8 cellular contexts compared by ENCODE assay signal in genomic region chr1:20487236-20487590, GRCh38. TPM values are rescaled to one million over a fixed set of nuclear protein-coding genes. Genes with fewer than 3 reads are reported as not detected.
DNase-seq lines count a peak whose midpoint lies in the region; ATAC-seq and TF ChIP-seq lines count a peak whose summit lies in the region.

No MANE protein-coding gene starts in this region.

- peaks cover 10% of the 10 kb centered on the region for H3K4me1 Mint-ChIP-seq in stimulated activated naive CD8-positive, alpha-beta T cell treated with anti-CD3 and anti-CD28 coated beads, Interleukin-15, Interleukin-2, amounts not matched to agents 100 ng/mL and 50 ng/mL, for 24 hours (ENCODE audit: low read depth)
- H3K4me1 Mint-ChIP-seq in memory B cell: peaks cover 19% of the 10 kb centered on the region

- peak overlapping the region; percentile 54 for H3K4me3 Mint-ChIP-seq in stimulated activated naive CD8-positive, alpha-beta T cell treated with anti-CD3 and anti-CD28 coated beads, Interleukin-15, Interleukin-2, amounts not matched to agents 100 ng/mL and 50 ng/mL, for 24 hours
- H3K4me3 Mint-ChIP-seq in memory B cell: peak overlapping the region; percentile 73

- intact Hi-C loops in posterior vena cava (cut with DNase I): loop anchor here in 1 of 2 donors (5.0 kb wide), 1 partner anchor 275 kb away; no protein-coding TSS in a partner anchor

- H3K27ac Mint-ChIP-seq in stimulated activated naive CD8-positive, alpha-beta T cell treated with anti-CD3 and anti-CD28 coated beads, Interleukin-15, Interleukin-2, amounts not matched to agents 100 ng/mL and 50 ng/mL, for 24 hours: no peak overlapping the region
- H3K27ac Mint-ChIP-seq in memory B cell: peak overlapping the region; percentile 13

- DNase-seq in stimulated activated naive CD8-positive, alpha-beta T cell treated with anti-CD3 and anti-CD28 coated beads, Interleukin-15, Interleukin-2, amounts not matched to agents 100 U/mL and 50 U/mL, for 24 hours: no peak
- DNase-seq in astrocyte of the spinal cord (ENCODE audit: low read depth, low spot score) (no peak), memory B cell (ENCODE audit: low spot score in 2 of 2) (no peak), D341Med (ENCODE audit: low spot score) (no peak), posterior vena cava (ENCODE audit: low spot score) (no peak), NCI-H526 treated with DMSO at 0.1 percent for 48 hours (lab: John Stamatoyannopoulos, UW) (no peak)

- in situ Hi-C loops in astrocyte of the spinal cord (cut with HindIII; ENCODE audit: low sequenced_read_pairs): no loop called here

- H3K36me3 Mint-ChIP-seq in stimulated activated naive CD8-positive, alpha-beta T cell treated with anti-CD3 and anti-CD28 coated beads, Interleukin-15, Interleukin-2, amounts not matched to agents 100 ng/mL and 50 ng/mL, for 24 hours (ENCODE audit: low read depth): peaks cover 4% of the 10 kb centered on the region
- peaks cover 6% of the 10 kb centered on the region for H3K36me3 Mint-ChIP-seq in memory B cell

- H3K27me3 Mint-ChIP-seq in stimulated activated naive CD8-positive, alpha-beta T cell treated with anti-CD3 and anti-CD28 coated beads, Interleukin-15, Interleukin-2, amounts not matched to agents 100 ng/mL and 50 ng/mL, for 24 hours: peaks cover 60% of the 10 kb centered on the region
- peaks cover 19% of the 10 kb centered on the region for H3K27me3 Mint-ChIP-seq in memory B cell

- no peak for ATAC-seq in stimulated activated naive CD8-positive, alpha-beta T cell treated with anti-CD3 and anti-CD28 coated beads, Interleukin-15, Interleukin-2, amounts not matched to agents 100 U/mL and 50 U/mL, for 24 hours
- ATAC-seq in memory B cell (ENCODE audit: low read depth) (no peak), HG03196 (IDR thresholded peaks at IDR 0.05; ENCODE audit: unreplicated experiment) (no peak)

- peak overlapping the region; percentile 55 for H3K4me3 ChIP-seq in astrocyte of the spinal cord (ENCODE audit: low read depth, low read length)

- no peak for TF ChIP-seq CTCF in astrocyte of the spinal cord (IDR thresholded peaks at IDR 0.05; ENCODE audit: low read depth, low read length)

- H3K9me3 Mint-ChIP-seq in stimulated activated naive CD8-positive, alpha-beta T cell treated with anti-CD3 and anti-CD28 coated beads, Interleukin-15, Interleukin-2, amounts not matched to agents 100 ng/mL and 50 ng/mL, for 24 hours: no peaks in the 10 kb centered on the region
- H3K9me3 Mint-ChIP-seq in memory B cell: no peaks in the 10 kb centered on the region

RNA-seq across cellular contexts. Expression of gene CAMK2N1, which starts 1.2 kb away (rescaled TPM):
- 10 to 100 TPM; 12.3 to 22.9 TPM for total RNA-seq in posterior vena cava

RNA-seq across cellular contexts. Expression of gene MUL1, which starts 20.7 kb away (rescaled TPM):
- 10 to 100 TPM; 20.9 to 21.7 TPM for total RNA-seq in posterior vena cava
